16 cellular contexts compared by ENCODE assay signal in genomic region chr17:75681289-75681688, GRCh38. TPM values are rescaled to one million over a fixed set of nuclear protein-coding genes. Genes with fewer than 3 reads are reported as not detected.
DNase-seq lines count a peak whose midpoint lies in the region; ATAC-seq and TF ChIP-seq lines count a peak whose summit lies in the region.
"Had no signal": no experiment of that assay in that cellular context is flagged by ENCODE, and none has a peak within 500 bp of the region (broad histone marks: within the 10 kb centered on the region; RNA-seq: fewer than 3 reads in every experiment).

No MANE protein-coding gene starts in this region.

- H3K27ac ChIP-seq in Panc1 (ENCODE audit: low read length) (peak overlapping the region; percentile 66), dorsolateral prefrontal cortex (peak overlapping the region in 53 of 59 donors; percentile 25 to 87 (median 67))
- H3K27ac ChIP-seq: parathyroid adenoma, thoracic aorta had no signal

- H3K27ac Mint-ChIP-seq in osteocyte (ENCODE audit: unreplicated experiment) (peak overlapping the region; percentile 94), CD14-positive monocyte (peak overlapping the region in 1 of 7 donors; percentile 32)

- H3K9me3 ChIP-seq in Panc1 (ENCODE audit: control insufficient read depth, insufficient read depth, low read depth, low read length), result no peaks in the 10 kb centered on the region
- H3K9me3 ChIP-seq: BE2C, thoracic aorta had no signal

- DNase-seq in AG10803 (ENCODE audit: low read depth), result peak; percentile 52
- DNase-seq in Panc1 (ENCODE audit: low read depth, low spot score), result no peak
- DNase-seq in dorsolateral prefrontal cortex, result no peak
- DNase-seq in osteocyte (ENCODE audit: extremely low spot score, unreplicated experiment), result no peak
- no peak for DNase-seq in head of caudate nucleus
- no peak for DNase-seq in CD14-positive monocyte (ENCODE audit: low spot score)
- DNase-seq in GDM1 (lab: John Stamatoyannopoulos, UW), result no peak
- DNase-seq: BE2C, H7, KBM-7, NCI-H345 had no signal

- peaks cover 6% of the 10 kb centered on the region for H3K36me3 Mint-ChIP-seq in osteocyte (ENCODE audit: unreplicated experiment)
- H3K36me3 Mint-ChIP-seq in CD14-positive monocyte, result peaks cover 44 to 71% of the 10 kb centered on the region in 2 donors

- no peaks in the 10 kb centered on the region for H3K27me3 Mint-ChIP-seq in osteocyte (ENCODE audit: unreplicated experiment)
- no peaks in the 10 kb centered on the region for H3K27me3 Mint-ChIP-seq in CD14-positive monocyte (ENCODE audit: low read depth in 3 of 3)

- no peak overlapping the region for H3K4me3 ChIP-seq in AG10803 (ENCODE audit: low read length)
- no peak overlapping the region for H3K4me3 ChIP-seq in Panc1 (ENCODE audit: low read depth in 2 of 2, low read length in 2 of 2)
- no peak overlapping the region for H3K4me3 ChIP-seq in dorsolateral prefrontal cortex
- H3K4me3 ChIP-seq: thoracic aorta had no signal

- H3K4me1 ChIP-seq in Panc1 (ENCODE audit: control insufficient read depth, insufficient read depth, low read length), result peaks cover 40% of the 10 kb centered on the region

- TF ChIP-seq CTCF in AG10803 (conservative IDR thresholded peaks at IDR 0.05; ENCODE audit: low read length) (no peak), Panc1 (IDR thresholded peaks at IDR 0.05) (no peak), dorsolateral prefrontal cortex (IDR thresholded peaks at IDR 0.05 in 54 of 56, conservative IDR thresholded peaks at IDR 0.05 in 2 of 56; ENCODE audit: low read depth in 1 of 56, partially characterized antibody in 56 of 56) (no peak), osteocyte (IDR thresholded peaks at IDR 0.05) (no peak), CD14-positive monocyte (IDR thresholded peaks at IDR 0.05) (no peak)

- in situ Hi-C loops in Panc1 (cut with HindIII; ENCODE audit: low pct_unique_long_range_greater_than_20kb, low sequenced_read_pairs), result loop anchor here (5.0 kb wide), 1 partner anchor 66 kb away; no protein-coding TSS in a partner anchor

- ATAC-seq in Panc1 (peak; percentile 49; the same call in 1 of the 2 replicates), GM21381 (IDR thresholded peaks at IDR 0.05; ENCODE audit: unreplicated experiment) (no peak)
- ATAC-seq: Right ventricle myocardium inferior had no signal

- H3K4me3 Mint-ChIP-seq in osteocyte (ENCODE audit: unreplicated experiment), result no peak overlapping the region
- H3K4me3 Mint-ChIP-seq in CD14-positive monocyte, result no peak overlapping the region

- intact Hi-C loops in Panc1 (cut with micrococcal nuclease; ENCODE audit: unreplicated experiment) (no loop called here), dorsolateral prefrontal cortex (cut with DNase I) (no loop called here), head of caudate nucleus (cut with DNase I) (no loop called here), CD14-positive monocyte (cut with micrococcal nuclease) (no loop called here)

- POLR2A ChIA-PET in Panc1 (lab: Charles Lee), result interaction anchor here (0.9 kb wide), 1 partner anchor 13 kb away, joined by 3 read pairs; no protein-coding TSS in a partner anchor

- no TSS peak for BruUV-seq in Panc1 (replicated peaks; lab: Mats Ljungman, UMichigan)

- H3K27me3 ChIP-seq in Panc1 (ENCODE audit: control insufficient read depth, insufficient read depth, low read length) (no peaks in the 10 kb centered on the region), dorsolateral prefrontal cortex (no peaks in the 10 kb centered on the region)
- H3K27me3 ChIP-seq: BE2C had no signal

- H3K9me3 Mint-ChIP-seq in osteocyte (ENCODE audit: unreplicated experiment) (no peaks in the 10 kb centered on the region), CD14-positive monocyte (no peaks in the 10 kb centered on the region)

- CTCF ChIA-PET in Panc1 (lab: Charles Lee), result interaction anchor here (0.8 to 1.9 kb wide), 2 partner anchors 11 to 66 kb away, joined by 3 to 5 read pairs; no protein-coding TSS in a partner anchor

- H3K4me1 Mint-ChIP-seq in osteocyte (ENCODE audit: unreplicated experiment) (peaks cover 78% of the 10 kb centered on the region), CD14-positive monocyte (peaks cover 22% of the 10 kb centered on the region)

- 0 out of 2 replicates have a peak, but pooled peaks cover 3% of the 10 kb centered on the region for H3K36me3 ChIP-seq in Panc1 (ENCODE audit: control insufficient read depth, insufficient read depth, low read length)

RNA-seq across cellular contexts. Expression of gene SAP30BP, which starts 14.2 kb away (rescaled TPM):
- total RNA-seq in Panc1 (2021; ENCODE audit: unreplicated experiment), result 138 TPM
- polyA plus RNA-seq in Panc1 (2012; ENCODE audit: insufficient read length), result 89.8 TPM
- 100 to 1,000 TPM in 23 of 120 experiments, 10 to 100 TPM in 97; 65.3 to 160 (median 88.1) TPM for total RNA-seq in dorsolateral prefrontal cortex
- 88.1 and 103 TPM in 2 replicates for total RNA-seq in osteocyte
- polyA plus RNA-seq in CD14-positive monocyte, result 10 to 100 TPM; 43.8 to 61.6 TPM

RNA-seq across cellular contexts. Expression of gene RECQL5, which starts 14.3 kb away (rescaled TPM):
- 46.1 TPM for total RNA-seq in Panc1 (2021; ENCODE audit: unreplicated experiment)
- polyA plus RNA-seq in Panc1 (2012; ENCODE audit: insufficient read length), result 34.1 TPM
- 10 to 100 TPM; 31.3 to 74.3 (median 47.5) TPM for total RNA-seq in dorsolateral prefrontal cortex
- 39.2 and 44.7 TPM in 2 replicates for total RNA-seq in osteocyte
- 1 to 10 TPM; 3.1 to 4.4 TPM for polyA plus RNA-seq in CD14-positive monocyte

RNA-seq across cellular contexts. Expression of gene ITGB4, which starts 40.0 kb away (rescaled TPM):
- 100 TPM for total RNA-seq in Panc1 (2021; ENCODE audit: unreplicated experiment)
- polyA plus RNA-seq in Panc1 (2012; ENCODE audit: insufficient read length), result 115 TPM
- total RNA-seq in dorsolateral prefrontal cortex, result 100 to 1,000 TPM in 39 of 120 experiments, 10 to 100 TPM in 81; 27.8 to 292 (median 83.1) TPM
- total RNA-seq in osteocyte, result 460 and 524 TPM in 2 replicates
- polyA plus RNA-seq in CD14-positive monocyte, result under 1 TPM in 1 of 2 donors, not detected in 1; 0.82 TPM

RNA-seq across cellular contexts. Expression of gene SMIM5, which starts 48.1 kb away (rescaled TPM):
- total RNA-seq in Panc1 (2021; ENCODE audit: unreplicated experiment) (0.10 TPM), dorsolateral prefrontal cortex (10 to 100 TPM in 18 of 120 experiments, 1 to 10 TPM in 101, under 1 TPM in 1; 0.95 to 34.0 (median 5.6) TPM), osteocyte (0.24 and 0.42 TPM in 2 replicates)
- 0.24 TPM for polyA plus RNA-seq in Panc1 (2012; ENCODE audit: insufficient read length)
- under 1 TPM; 0.15 to 0.43 TPM for polyA plus RNA-seq in CD14-positive monocyte
- total RNA-seq: H7, lung microvascular endothelial cell had no signal
